ENCODE assay signal across 15 cellular contexts in the genomic region with DNA sequence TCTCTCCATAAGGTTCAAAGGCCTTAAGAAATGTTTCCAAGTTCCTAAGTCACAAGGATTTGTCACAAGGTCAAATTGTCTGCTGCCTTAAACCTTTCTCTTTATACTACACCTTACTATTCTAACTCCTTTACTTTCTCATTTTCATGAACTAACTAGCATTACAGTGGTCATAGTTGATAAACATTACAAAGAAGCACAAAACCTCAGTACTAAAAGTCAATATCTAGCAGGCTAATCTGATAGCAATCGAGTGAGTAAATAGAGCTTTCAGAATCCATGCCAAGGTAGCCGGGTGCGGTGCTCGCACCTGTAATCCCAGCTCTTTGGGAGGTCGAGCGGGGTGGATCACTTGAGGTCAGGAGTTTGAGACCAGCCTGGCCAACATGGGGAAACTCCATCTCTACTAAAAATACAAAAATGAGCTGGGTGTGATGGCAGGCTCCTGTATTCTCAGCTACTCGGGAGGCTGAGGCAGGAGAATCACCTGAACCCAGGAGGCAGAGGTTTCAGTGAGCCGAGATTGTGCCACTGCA.
"Had no signal": no experiment of that assay in that cellular context is flagged by ENCODE, and none has a peak within 500 bp of the region (broad histone marks: within the 10 kb centered on the region; RNA-seq: fewer than 3 reads in every experiment).

No MANE protein-coding gene starts in this region.

- DNase-seq: cortex of kidney; dorsolateral prefrontal cortex; effector CD8-positive, alpha-beta T cell; gastrocnemius medialis; heart right ventricle; hypothalamus; kidney glomerular epithelial cell; mammary epithelial cell; occipital lobe; pancreas; right cardiac atrium; stimulated activated CD4-positive, alpha-beta T cell treated with anti-CD3 and anti-CD28 coated beads, Interleukin-2, amount 100 ng/mL, for 48 hours; stimulated activated naive CD4-positive, alpha-beta T cell treated with Interleukin-2 at 50 U/mL for 16 hours had no signal

- ATAC-seq: esophagus mucosa, gastrocnemius medialis, heart right ventricle, left lobe of liver, right cardiac atrium had no signal
